In the genomic region with DNA sequence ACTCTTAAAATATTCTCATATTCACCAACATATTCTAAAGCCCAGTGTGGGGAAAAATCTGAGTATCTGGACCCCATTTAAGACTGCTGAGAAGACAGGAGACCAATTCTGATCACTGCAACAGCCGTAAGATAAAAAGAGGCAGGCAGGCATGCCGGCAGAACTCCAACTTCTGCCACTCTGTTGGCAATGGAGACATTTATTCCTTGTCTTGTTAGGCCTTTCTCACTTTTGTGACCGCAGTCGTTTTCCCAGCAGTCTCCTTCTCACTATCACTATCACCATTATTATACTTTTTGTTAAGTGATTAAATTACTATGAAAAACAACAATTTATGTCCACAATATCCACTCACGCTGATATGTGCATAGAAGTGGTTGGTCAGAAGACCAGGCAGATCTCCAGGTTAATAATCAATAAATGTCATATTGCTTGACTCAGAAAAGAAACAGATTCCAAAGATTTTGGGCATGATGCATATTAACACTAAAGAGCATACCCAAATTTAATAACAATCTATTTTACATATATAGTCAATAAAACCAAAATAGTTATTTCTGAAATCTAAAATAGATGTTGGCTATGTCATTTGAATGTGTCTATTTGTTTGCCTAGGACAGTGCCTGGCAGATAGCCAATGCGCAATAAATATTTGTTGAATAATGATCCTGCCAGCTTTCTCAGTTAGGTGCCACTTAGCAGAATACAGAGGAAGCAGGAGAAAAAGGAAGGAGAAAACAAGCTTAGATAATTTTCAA, we compare ENCODE assay signal across 14 cellular contexts. TPM values are rescaled to one million over a fixed set of nuclear protein-coding genes. Genes with fewer than 3 reads are reported as not detected.
A peak's percentile ranks its signal among the peaks of the same experiment; 100 is the strongest.
DNase-seq lines count a peak whose midpoint lies in the region; ATAC-seq and TF ChIP-seq lines count a peak whose summit lies in the region.
"Had no signal": no experiment of that assay in that cellular context is flagged by ENCODE, and none has a peak within 500 bp of the region (broad histone marks: within the 10 kb centered on the region; RNA-seq: fewer than 3 reads in every experiment).

No MANE protein-coding gene starts in this region.

- no peak for TF ChIP-seq CTCF in Calu3 (IDR thresholded peaks at IDR 0.05; ENCODE audit: unreplicated experiment)
- no peak for TF ChIP-seq CTCF in CD14-positive monocyte (IDR thresholded peaks at IDR 0.05)
- no peak for TF ChIP-seq CTCF in HFFc6 (IDR thresholded peaks at IDR 0.05)

- no peak overlapping the region for H3K4me3 Mint-ChIP-seq in Calu3 (ENCODE audit: low read depth, unreplicated experiment)
- H3K4me3 Mint-ChIP-seq in CD14-positive monocyte, result no peak overlapping the region
- no peak overlapping the region for H3K4me3 Mint-ChIP-seq in HFFc6
- H3K4me3 Mint-ChIP-seq: activated CD8-positive, alpha-beta T cell treated with anti-CD3 and anti-CD28 coated beads for 36 hours; naive B cell had no signal

- H3K4me1 Mint-ChIP-seq in Calu3 (ENCODE audit: low read depth, unreplicated experiment), result peaks cover 51% of the 10 kb centered on the region
- peaks cover 9% of the 10 kb centered on the region for H3K4me1 Mint-ChIP-seq in CD14-positive monocyte
- 0 out of 2 replicates have a peak, but pooled peaks cover 10% of the 10 kb centered on the region for H3K4me1 Mint-ChIP-seq in HFFc6 (ENCODE audit: low read depth)

- H3K36me3 ChIP-seq in SK-N-MC (ENCODE audit: insufficient read depth, low read length), result no peaks in the 10 kb centered on the region; the same call in 1 of the 2 replicates

- CTCF ChIA-PET in Calu3 (lab: Charles Lee), result no interaction called here

- peak overlapping the region; percentile 25; the same call in 1 of the 2 replicates for H3K4me3 ChIP-seq in SK-N-MC

- no peaks in the 10 kb centered on the region for H3K9me3 ChIP-seq in SK-N-MC (ENCODE audit: low read depth, low read length)

- H3K9ac ChIP-seq in SK-N-MC (ENCODE audit: insufficient read length), result no peak overlapping the region
- H3K9ac ChIP-seq: KMS-11 had no signal

- BruUV-seq in Calu3 (replicated peaks; lab: Mats Ljungman, UMichigan), result no TSS peak

- DNase-seq in Calu3 (peak; percentile 23), NCI-H146 treated with DMSO at 0.1 percent for 48 hours (lab: John Stamatoyannopoulos, UW; ENCODE audit: unreplicated experiment) (peak; percentile 68), SK-N-MC (ENCODE audit: low read depth, low spot score) (no peak), left lobe of liver (ENCODE audit: low spot score) (peak; percentile 62), SHP77 treated with DMSO at 0.1 percent for 48 hours (lab: John Stamatoyannopoulos, UW) (no peak), CD14-positive monocyte (ENCODE audit: low spot score) (no peak), HFFc6 (no peak)
- DNase-seq: activated CD8-positive, alpha-beta T cell treated with anti-CD3 and anti-CD28 coated beads for 36 hours; activated effector memory CD4-positive, alpha-beta T cell treated with Interleukin-2 at 50 U/mL for 16 hours; EL; naive B cell; NCI-H226 had no signal

- H3K36me3 Mint-ChIP-seq in Calu3 (ENCODE audit: insufficient read depth, unreplicated experiment), result peaks cover 5% of the 10 kb centered on the region
- peaks cover 10 to 13% of the 10 kb centered on the region in 2 donors for H3K36me3 Mint-ChIP-seq in CD14-positive monocyte
- H3K36me3 Mint-ChIP-seq in HFFc6 (ENCODE audit: low read depth), result no peaks in the 10 kb centered on the region
- H3K36me3 Mint-ChIP-seq: naive B cell had no signal

- intact Hi-C loops in Calu3 (cut with micrococcal nuclease; ENCODE audit: unreplicated experiment) (loop anchor here (5.0 kb wide), 1 partner anchor 36 kb away; the partner anchor contains the start of gene SESTD1), CD14-positive monocyte (cut with micrococcal nuclease) (loop anchor here (10.0 kb wide), 2 partner anchors 108 to 118 kb away; no protein-coding TSS in a partner anchor)

- H3K27me3 Mint-ChIP-seq in Calu3 (ENCODE audit: unreplicated experiment), result no peaks in the 10 kb centered on the region
- no peaks in the 10 kb centered on the region for H3K27me3 Mint-ChIP-seq in CD14-positive monocyte (ENCODE audit: low read depth in 3 of 3)
- no peaks in the 10 kb centered on the region for H3K27me3 Mint-ChIP-seq in HFFc6 (ENCODE audit: insufficient read depth)
- H3K27me3 Mint-ChIP-seq: activated CD8-positive, alpha-beta T cell treated with anti-CD3 and anti-CD28 coated beads for 36 hours; naive B cell had no signal

- H3K9me3 Mint-ChIP-seq in Calu3 (ENCODE audit: low read depth, unreplicated experiment) (no peaks in the 10 kb centered on the region), CD14-positive monocyte (no peaks in the 10 kb centered on the region), HFFc6 (no peaks in the 10 kb centered on the region)
- H3K9me3 Mint-ChIP-seq: activated CD8-positive, alpha-beta T cell treated with anti-CD3 and anti-CD28 coated beads for 36 hours; naive B cell had no signal

- H3K27ac ChIP-seq in SK-N-MC, result peak overlapping the region; percentile 69; the same call in 1 of the 2 replicates
- H3K27ac ChIP-seq: KMS-11 had no signal

- H3K27ac Mint-ChIP-seq in Calu3 (ENCODE audit: unreplicated experiment), result peak overlapping the region; percentile 27
- no peak overlapping the region for H3K27ac Mint-ChIP-seq in CD14-positive monocyte
- H3K27ac Mint-ChIP-seq in HFFc6, result no peak overlapping the region
- H3K27ac Mint-ChIP-seq: activated CD8-positive, alpha-beta T cell treated with anti-CD3 and anti-CD28 coated beads for 36 hours had no signal

- ATAC-seq in left lobe of liver, result peak; percentile 81
- ATAC-seq in HG03378 (IDR thresholded peaks at IDR 0.05; ENCODE audit: unreplicated experiment), result no peak
- ATAC-seq: activated CD8-positive, alpha-beta T cell treated with anti-CD3 and anti-CD28 coated beads for 36 hours had no signal

RNA-seq across cellular contexts. Expression of gene SESTD1, which starts 38.2 kb away (rescaled TPM):
- total RNA-seq in Calu3 (2022) (135 and 145 TPM in 2 replicates), left lobe of liver (16.7 TPM)
- polyA plus RNA-seq in CD14-positive monocyte, result 10 to 100 TPM; 25.3 TPM
- 10 to 100 TPM; 19.7 to 26.6 (median 24.3) TPM for total RNA-seq in HFFc6 (2021; fragmentation: NEBNext Ultra II Directional; extraction: Animal tissue kit (Norgen Biotek cat#: 25700))

Comparison
In these comparisons a context has a peak if more than half of its experiments do, and no peak if none do; other contexts are left out.
1. DNase-seq: peak in Calu3 (single experiment), NCI-H146 treated with DMSO at 0.1 percent for 48 hours (single experiment) and left lobe of liver (single experiment); none in SK-N-MC (single experiment), SHP77 treated with DMSO at 0.1 percent for 48 hours (single experiment), CD14-positive monocyte (single experiment) and HFFc6 (single experiment).